In the genomic region with DNA sequence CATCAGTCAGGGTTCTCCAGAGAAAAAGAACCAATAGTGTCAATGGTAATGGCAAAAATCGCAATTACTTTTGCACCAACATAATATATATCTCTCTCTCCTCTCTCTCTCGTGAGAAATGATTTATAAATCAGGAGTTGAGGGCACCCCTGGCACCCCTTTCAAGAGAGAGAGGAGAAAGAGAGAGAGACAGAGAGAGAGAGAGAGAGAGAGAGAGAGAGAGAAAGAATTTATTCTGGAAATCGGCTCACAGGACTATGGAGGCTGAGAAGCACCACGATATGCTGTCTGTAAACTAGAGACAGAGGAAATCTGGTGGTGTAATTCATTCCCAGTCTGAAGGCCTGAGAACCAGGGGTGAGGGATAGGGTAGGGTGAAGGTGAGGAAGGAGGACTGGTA, we compare ENCODE assay signal across 29 cellular contexts.
"Had no signal": no experiment of that assay in that cellular context is flagged by ENCODE, and none has a peak within 500 bp of the region (broad histone marks: within the 10 kb centered on the region; RNA-seq: fewer than 3 reads in every experiment).

No MANE protein-coding gene starts in this region.

- H3K27ac Mint-ChIP-seq: naive thymus-derived CD8-positive, alpha-beta T cell; natural killer cell treated with Interleukin-12 subunit alpha and Interleukin-12 subunit beta and Interleukin-15 and Interleukin-18, amount 100 ng/mL, for 72 hours; neural progenitor cell; progenitor cell of endocrine pancreas; stimulated activated naive B cell treated with anti-CD40 and anti-IgM and Interleukin-4, amounts not matched to agents 10 μg/mL and 1 μg/mL and 100 μg/mL, for 72 hours; stimulated activated naive CD8-positive, alpha-beta T cell treated with anti-CD3 and anti-CD28 coated beads, Interleukin-15, Interleukin-2, amounts not matched to agents 100 ng/mL and 50 ng/mL, for 24 hours had no signal

- H3K36me3 ChIP-seq: neural progenitor cell, ovary, spleen, stomach, thoracic aorta, thyroid gland, tibial nerve, upper lobe of left lung, vagina had no signal

- H3K79me2 ChIP-seq: parathyroid adenoma had no signal

- FAIRE-seq: urothelium cell line had no signal

- H3K4me3 ChIP-seq: neural progenitor cell, ovary, psoas muscle, skin epidermis, smooth muscle cell, spleen, stomach, thoracic aorta, thyroid gland, tibial nerve, upper lobe of left lung, vagina had no signal

- H3K4me2 ChIP-seq: neural progenitor cell had no signal

- H3K27me3 Mint-ChIP-seq: natural killer cell treated with Interleukin-12 subunit alpha and Interleukin-12 subunit beta and Interleukin-15 and Interleukin-18, amount 100 ng/mL, for 72 hours had no signal

- H3K36me3 Mint-ChIP-seq: naive thymus-derived CD8-positive, alpha-beta T cell; natural killer cell treated with Interleukin-12 subunit alpha and Interleukin-12 subunit beta and Interleukin-15 and Interleukin-18, amount 100 ng/mL, for 72 hours; neural progenitor cell; stimulated activated naive B cell treated with anti-CD40 and anti-IgM and Interleukin-4, amounts not matched to agents 10 μg/mL and 1 μg/mL and 100 μg/mL, for 72 hours had no signal

- H3K9ac ChIP-seq: neural progenitor cell, parathyroid adenoma had no signal

- H3K4me1 ChIP-seq: parathyroid adenoma, psoas muscle, spleen, thyroid gland, tibial nerve, upper lobe of left lung, vagina had no signal

- ATAC-seq: naive thymus-derived CD8-positive, alpha-beta T cell; natural killer cell treated with Interleukin-12 subunit alpha and Interleukin-12 subunit beta and Interleukin-15 and Interleukin-18, amount 100 ng/mL, for 72 hours; psoas muscle; right cardiac atrium; sciatic nerve; stimulated activated naive B cell treated with anti-CD40 and anti-IgM and Interleukin-4, amounts not matched to agents 10 μg/mL and 1 μg/mL and 100 μg/mL, for 72 hours had no signal

- DNase-seq: naive thymus-derived CD8-positive, alpha-beta T cell; occipital lobe; ovary; posterior cingulate gyrus; psoas muscle; right cardiac atrium; spleen; stimulated activated CD4-positive, alpha-beta T cell treated with anti-CD3 and anti-CD28 coated beads, Interleukin-12 subunit alpha, Interleukin-12 subunit beta, amount 100 ng/mL, for 4 hours; stimulated activated CD4-positive, alpha-beta T cell treated with anti-CD3 and anti-CD28 coated beads, Interleukin-1b, Interleukin-23, amount 100 ng/mL, for 48 hours; stimulated activated CD4-positive, alpha-beta T cell treated with anti-CD3 and anti-CD28 coated beads, Interleukin-4, amount 100 ng/mL, for 1 hour; stimulated activated CD4-positive, alpha-beta T cell treated with anti-CD3 and anti-CD28 coated beads, Interleukin-4, amount 100 ng/mL, for 4 hours; stimulated activated CD8-positive, alpha-beta memory T cell treated with anti-CD3 and anti-CD28 coated beads, Interleukin-4, amount 100 ng/mL, for 48 hours; stimulated activated naive B cell treated with anti-CD40 and anti-IgM and Interleukin-4, amounts not matched to agents 10 μg/mL and 1 μg/mL and 100 μg/mL, for 72 hours; stimulated activated naive CD4-positive, alpha-beta T cell treated with Interleukin-2 at 50 U/mL for 16 hours; stomach; thyroid gland; upper lobe of left lung had no signal

- H2AFZ ChIP-seq: neural progenitor cell, parathyroid adenoma had no signal

- H3K27me3 ChIP-seq: neural progenitor cell, ovary, spleen, stomach, thyroid gland, tibial nerve, upper lobe of left lung, vagina had no signal

- H3K27ac ChIP-seq: neural progenitor cell, ovary, parathyroid adenoma, psoas muscle, skin epidermis, spleen, stomach, thoracic aorta, thyroid gland, tibial nerve, upper lobe of left lung, vagina had no signal

- H3K4me1 Mint-ChIP-seq: naive thymus-derived CD8-positive, alpha-beta T cell; stimulated activated naive B cell treated with anti-CD40 and anti-IgM and Interleukin-4, amounts not matched to agents 10 μg/mL and 1 μg/mL and 100 μg/mL, for 72 hours had no signal

- H3K9me3 ChIP-seq: ovary, psoas muscle, spleen, stomach, thoracic aorta, thyroid gland, tibial nerve, upper lobe of left lung, vagina had no signal

- H3K4me3 Mint-ChIP-seq: naive thymus-derived CD8-positive, alpha-beta T cell; natural killer cell treated with Interleukin-12 subunit alpha and Interleukin-12 subunit beta and Interleukin-15 and Interleukin-18, amount 100 ng/mL, for 72 hours; neural progenitor cell; stimulated activated naive B cell treated with anti-CD40 and anti-IgM and Interleukin-4, amounts not matched to agents 10 μg/mL and 1 μg/mL and 100 μg/mL, for 72 hours; stimulated activated naive CD8-positive, alpha-beta T cell treated with anti-CD3 and anti-CD28 coated beads, Interleukin-15, Interleukin-2, amounts not matched to agents 100 ng/mL and 50 ng/mL, for 24 hours had no signal

- H3K9me3 Mint-ChIP-seq: naive thymus-derived CD8-positive, alpha-beta T cell; natural killer cell treated with Interleukin-12 subunit alpha and Interleukin-12 subunit beta and Interleukin-15 and Interleukin-18, amount 100 ng/mL, for 72 hours; neural progenitor cell; stimulated activated naive B cell treated with anti-CD40 and anti-IgM and Interleukin-4, amounts not matched to agents 10 μg/mL and 1 μg/mL and 100 μg/mL, for 72 hours; stimulated activated naive CD8-positive, alpha-beta T cell treated with anti-CD3 and anti-CD28 coated beads, Interleukin-15, Interleukin-2, amounts not matched to agents 100 ng/mL and 50 ng/mL, for 24 hours had no signal
